Comparison of ENCODE assay signal across 1 cellular context in genomic region chr16:57651344-57652333, GRCh38.
TF ChIP-seq lines count a peak whose summit lies in the region.

No MANE protein-coding gene starts in this region.

TF ChIP-seq in H1, 55 proteins besides CTCF, POLR2A, EP300 and RAD21:
- no peak for TF ChIP-seq JUND (IDR thresholded peaks at IDR 0.05; ENCODE audit: low read length)
- no peak for TF ChIP-seq RXRA (IDR thresholded peaks at IDR 0.05; ENCODE audit: insufficient read depth, low read depth, low read length)
- TF ChIP-seq ATF2 (IDR thresholded peaks at IDR 0.05; ENCODE audit: low read length) = no peak
- TF ChIP-seq BACH1 (IDR thresholded peaks at IDR 0.05; ENCODE audit: low read length) = no peak
- no peak for TF ChIP-seq NANOG (IDR thresholded peaks at IDR 0.05; ENCODE audit: insufficient read depth, low read depth, low read length, poor library complexity, severe bottlenecking)
- no peak for TF ChIP-seq FOSL1 (IDR thresholded peaks at IDR 0.05; ENCODE audit: insufficient read depth, low read depth, low read length)
- TF ChIP-seq SIRT6 (IDR thresholded peaks at IDR 0.05; ENCODE audit: low read length) = no peak
- no peak for TF ChIP-seq BCL11A (IDR thresholded peaks at IDR 0.05; ENCODE audit: low read depth in 2 of 2, low read length in 2 of 2)
- no peak for TF ChIP-seq JUN (IDR thresholded peaks at IDR 0.05; ENCODE audit: low read depth, low read length)
- no peak for TF ChIP-seq GTF2F1 (IDR thresholded peaks at IDR 0.05; ENCODE audit: borderline replicate concordance, low read depth, low read length)
- TF ChIP-seq CHD2 (IDR thresholded peaks at IDR 0.05; ENCODE audit: low read length) = no peak
- no peak for TF ChIP-seq CBX5 (IDR thresholded peaks at IDR 0.05; ENCODE audit: low read depth, low read length)
- no peak for TF ChIP-seq CREB1 (IDR thresholded peaks at IDR 0.05)
- TF ChIP-seq, protein P1, sequence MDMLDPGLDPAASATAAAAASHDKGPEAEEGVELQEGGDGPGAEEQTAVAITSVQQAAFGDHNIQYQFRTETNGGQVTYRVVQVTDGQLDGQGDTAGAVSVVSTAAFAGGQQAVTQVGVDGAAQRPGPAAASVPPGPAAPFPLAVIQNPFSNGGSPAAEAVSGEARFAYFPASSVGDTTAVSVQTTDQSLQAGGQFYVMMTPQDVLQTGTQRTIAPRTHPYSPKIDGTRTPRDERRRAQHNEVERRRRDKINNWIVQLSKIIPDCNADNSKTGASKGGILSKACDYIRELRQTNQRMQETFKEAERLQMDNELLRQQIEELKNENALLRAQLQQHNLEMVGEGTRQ (IDR thresholded peaks at IDR 0.05; ENCODE audit: low read length) = no peak
